9 cellular contexts compared by ENCODE assay signal in the genomic region with DNA sequence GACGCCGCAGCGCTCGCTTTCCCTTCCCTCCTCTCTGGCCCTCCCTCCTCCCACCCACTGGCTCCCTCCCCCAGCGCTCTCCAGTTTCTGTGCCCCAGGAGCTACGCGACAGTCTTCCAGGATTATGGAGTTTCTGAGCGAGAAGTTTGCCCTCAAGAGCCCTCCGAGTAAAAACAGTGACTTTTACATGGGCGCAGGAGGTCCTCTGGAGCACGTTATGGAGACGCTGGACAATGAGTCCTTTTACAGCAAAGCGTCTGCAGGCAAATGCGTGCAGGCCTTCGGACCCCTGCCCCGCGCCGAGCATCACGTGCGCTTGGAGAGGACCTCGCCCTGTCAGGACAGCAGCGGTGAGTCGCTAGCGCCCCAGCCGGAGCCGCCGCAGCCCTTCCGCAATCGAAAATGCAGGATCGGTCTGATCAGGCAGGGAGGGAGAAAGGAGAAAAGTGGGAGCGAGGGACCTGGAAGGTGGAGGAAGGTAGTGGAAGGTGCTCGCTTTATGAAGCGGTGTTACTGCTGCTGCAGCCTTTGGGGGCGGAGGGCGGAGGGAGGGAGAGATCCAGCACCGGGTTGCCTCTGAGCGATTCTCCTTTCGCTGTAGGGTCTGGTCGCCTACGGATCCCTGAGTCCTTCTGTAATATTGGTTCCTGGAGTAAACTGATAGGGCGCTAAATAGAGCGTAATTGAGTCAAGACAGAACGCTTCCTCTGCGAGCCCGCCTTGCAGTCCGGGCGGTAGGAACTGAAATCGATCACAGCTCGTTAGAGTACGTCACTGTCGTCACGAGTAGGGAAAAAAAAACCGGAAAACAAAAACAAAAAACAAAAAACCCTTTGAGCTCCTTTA. TPM values are rescaled to one million over a fixed set of nuclear protein-coding genes. Genes with fewer than 3 reads are reported as not detected.
DNase-seq lines count a peak whose midpoint lies in the region; ATAC-seq, FAIRE-seq and TF ChIP-seq lines count a peak whose summit lies in the region.
"Had no signal": no experiment of that assay in that cellular context is flagged by ENCODE, and none has a peak within 500 bp of the region (broad histone marks: within the 10 kb centered on the region; RNA-seq: fewer than 3 reads in every experiment).

A gene (plus strand): TSS at position 83 of the 846 bp plus-strand sequence. CDS start 42 bp downstream, at position 125.

- H2AFZ ChIP-seq in mesenchymal stem cell (ENCODE audit: low read depth, low read length): no peak within 1 kb of the TSS

- H3K4me3 ChIP-seq in mesenchymal stem cell (ENCODE audit: insufficient read depth in 1 of 2, low read depth in 1 of 2, low read length in 2 of 2): peak within 1 kb of the TSS; percentile 56 to 98

- peak within 1 kb of the TSS; percentile 97 for H3K9ac ChIP-seq in mesenchymal stem cell (ENCODE audit: low read length)

- H3K27ac ChIP-seq in mesenchymal stem cell (ENCODE audit: low read length, poor library complexity, severe bottlenecking): no peak within 1 kb of the TSS

- H4K91ac ChIP-seq in mesenchymal stem cell (ENCODE audit: low read length): no peak within 1 kb of the TSS

- no peaks in the 10 kb centered on the region for H3K79me1 ChIP-seq in mesenchymal stem cell (replicated peaks; ENCODE audit: low read length, poor library complexity, severe bottlenecking)

- H3K4me2 ChIP-seq in mesenchymal stem cell (ENCODE audit: low read length, poor library complexity, severe bottlenecking): peak within 1 kb of the TSS; percentile 67

- H3K14ac ChIP-seq in mesenchymal stem cell (ENCODE audit: low read length in 2 of 2): peak within 1 kb of the TSS in 1 of 2 experiments; percentile 56

- H3K18ac ChIP-seq in mesenchymal stem cell (ENCODE audit: low read depth in 1 of 2, low read length in 2 of 2): no peak within 1 kb of the TSS

- no peak within 1 kb of the TSS for H2BK5ac ChIP-seq in mesenchymal stem cell (ENCODE audit: low read depth, low read length, poor library complexity, severe bottlenecking)

- peaks cover 0 to 3% of the 10 kb centered on the region in 2 experiments for H3K36me3 ChIP-seq in mesenchymal stem cell (ENCODE audit: control insufficient read depth in 1 of 2, insufficient read depth in 2 of 2, low read depth in 1 of 2, low read length in 2 of 2)

- H2BK120ac ChIP-seq in mesenchymal stem cell (ENCODE audit: low read depth, low read length): no peak within 1 kb of the TSS

- TF ChIP-seq CTCF in omental fat pad (IDR thresholded peaks at IDR 0.05): no peak

- peaks cover 54 to 65% of the 10 kb centered on the region in 2 experiments for H3K27me3 ChIP-seq in mesenchymal stem cell (ENCODE audit: control insufficient read depth in 1 of 2, insufficient read depth in 1 of 2, low read length in 2 of 2)

- WGBS in mesenchymal stem cell: under 1% methylated on average over 48 of the region's 53 CpGs

- H2BK15ac ChIP-seq in mesenchymal stem cell (ENCODE audit: low read depth, poor library complexity, severe bottlenecking): peak within 1 kb of the TSS; percentile 4

- H3K4me1 ChIP-seq in mesenchymal stem cell (ENCODE audit: control insufficient read depth, insufficient read depth, low read depth, low read length): peaks cover 13% of the 10 kb centered on the region

- ATAC-seq in GM21717 (IDR thresholded peaks at IDR 0.05; ENCODE audit: unreplicated experiment) (peak; percentile 69), HG02623 (IDR thresholded peaks at IDR 0.05; ENCODE audit: unreplicated experiment) (no peak), omental fat pad (ENCODE audit: low FRiP score) (no peak)

- no peak within 1 kb of the TSS for H2BK12ac ChIP-seq in mesenchymal stem cell (ENCODE audit: low read length in 2 of 2)

- H3K4ac ChIP-seq in mesenchymal stem cell (ENCODE audit: low read depth in 1 of 2, low read length in 2 of 2): no peak within 1 kb of the TSS

- H3K23ac ChIP-seq in mesenchymal stem cell (ENCODE audit: low read length in 2 of 2): no peak within 1 kb of the TSS

- H3K9me3 ChIP-seq in mesenchymal stem cell (ENCODE audit: control insufficient read depth, low read length): no peaks in the 10 kb centered on the region

- peak; percentile 82 for DNase-seq in COLO668 (lab: John Stamatoyannopoulos, UW; ENCODE audit: unreplicated experiment)
- peak; percentile 70 for DNase-seq in NCI-H69 (lab: John Stamatoyannopoulos, UW)
- peak; percentile 33 for DNase-seq in dermis blood vessel endothelial cell
- DNase-seq in mesenchymal stem cell: peak; percentile 57
- no peak for DNase-seq in urothelium cell line (ENCODE audit: low spot score)
- no peak for DNase-seq in omental fat pad (ENCODE audit: low spot score)

- no peak for FAIRE-seq in urothelium cell line (lab: Jason Lieb, UNC)

- H4K8ac ChIP-seq in mesenchymal stem cell (ENCODE audit: low read length): no peak within 1 kb of the TSS

- H2AK5ac ChIP-seq in mesenchymal stem cell (ENCODE audit: low read length, severe bottlenecking): no peak within 1 kb of the TSS

RNA-seq across cellular contexts. Expression of the gene that starts here (rescaled TPM):
- not detected in 2 replicates for total RNA-seq in dermis blood vessel endothelial cell
- polyA plus RNA-seq in mesenchymal stem cell (2013, experiment 1 of 2): 0.15 TPM
- polyA plus RNA-seq in mesenchymal stem cell (2013, experiment 2 of 2): 0.26 TPM
- total RNA-seq in omental fat pad: not detected
- total RNA-seq: pulmonary artery endothelial cell had no signal

Comparison
In these comparisons a context has a peak if more than half of its experiments do, and no peak if none do; other contexts are left out.
1. Peak in DNase-seq in dermis blood vessel endothelial cell; RNA of the gene not detected or under 1 TPM.
2. DNase-seq: peak in COLO668 (single experiment), NCI-H69 (single experiment) and mesenchymal stem cell (single experiment); none in urothelium cell line (single experiment) and omental fat pad (single experiment).